13 cellular contexts compared by ENCODE assay signal in genomic region chr1:101203812-101204540, GRCh38. TPM values are rescaled to one million over a fixed set of nuclear protein-coding genes. Genes with fewer than 3 reads are reported as not detected.
A peak's percentile ranks its signal among the peaks of the same experiment; 100 is the strongest.
DNase-seq lines count a peak whose midpoint lies in the region; ATAC-seq and TF ChIP-seq lines count a peak whose summit lies in the region.
"Had no signal": no experiment of that assay in that cellular context is flagged by ENCODE, and none has a peak within 500 bp of the region (broad histone marks: within the 10 kb centered on the region; RNA-seq: fewer than 3 reads in every experiment).

No MANE protein-coding gene starts in this region.

- H3K27ac ChIP-seq in gastrocnemius medialis (peak overlapping the region in 3 of 4 donors; percentile 35 to 49 (median 35)), Peyer's patch (no peak overlapping the region)
- H3K27ac ChIP-seq: A549 had no signal

- in situ Hi-C loops in gastrocnemius medialis (cut with MboI; ENCODE audit: low sequenced_read_pairs in 4 of 4): no loop called here

- no peak overlapping the region for H3K4me3 ChIP-seq in epithelial cell of esophagus (ENCODE audit: low read length)
- no peak overlapping the region for H3K4me3 ChIP-seq in gastrocnemius medialis
- H3K4me3 ChIP-seq in Peyer's patch: no peak overlapping the region
- H3K4me3 ChIP-seq: A549, upper lobe of left lung had no signal

- intact Hi-C loops in gastrocnemius medialis (cut with DNase I; ENCODE audit: low total_unique reads): no loop called here

- H3K4me1 ChIP-seq in gastrocnemius medialis (no peaks in the 10 kb centered on the region), Peyer's patch (no peaks in the 10 kb centered on the region)
- H3K4me1 ChIP-seq: A549 had no signal

- DNase-seq in DMS79 treated with DMSO at 0.1 percent for 48 hours (lab: John Stamatoyannopoulos, UW) (peak; percentile 30), DMS79 (lab: John Stamatoyannopoulos, UW) (no peak), NCI-H524 (lab: John Stamatoyannopoulos, UW) (peak; percentile 98 to 99), epithelial cell of esophagus (ENCODE audit: low read depth) (peak; percentile 21), gastrocnemius medialis (no peak), Peyer's patch (no peak)
- DNase-seq: naive thymus-derived CD4-positive, alpha-beta T cell; NK-92 treated with Interleukin-12 subunit alpha and Interleukin-12 subunit beta, amount 100 ng/mL, for 24 hours; stimulated activated CD4-positive, alpha-beta T cell treated with anti-CD3 and anti-CD28 coated beads, Interleukin-4, amount 100 ng/mL, for 24 hours; upper lobe of left lung had no signal

- ATAC-seq in gastrocnemius medialis: peak in 1 of 2 donors; percentile 68
- ATAC-seq in GM21717 (IDR thresholded peaks at IDR 0.05; ENCODE audit: unreplicated experiment): no peak
- no peak for ATAC-seq in GM21360 (IDR thresholded peaks at IDR 0.05; ENCODE audit: unreplicated experiment)
- ATAC-seq: A549; naive thymus-derived CD4-positive, alpha-beta T cell had no signal

- TF ChIP-seq POLR2A in gastrocnemius medialis (IDR thresholded peaks at IDR 0.05): no peak
- TF ChIP-seq POLR2A in Peyer's patch (IDR thresholded peaks at IDR 0.05): no peak

- H3K36me3 ChIP-seq in gastrocnemius medialis (no peaks in the 10 kb centered on the region), Peyer's patch (no peaks in the 10 kb centered on the region)
- H3K36me3 ChIP-seq: upper lobe of left lung had no signal

- TF ChIP-seq CTCF in epithelial cell of esophagus (IDR thresholded peaks at IDR 0.05; ENCODE audit: insufficient read depth, low read depth, low read length, missing control alignments) (no peak), gastrocnemius medialis (IDR thresholded peaks at IDR 0.05 in 4 of 5, conservative IDR thresholded peaks at IDR 0.05 in 1 of 5) (no peak), Peyer's patch (IDR thresholded peaks at IDR 0.05) (no peak)

- H3K9me3 ChIP-seq in gastrocnemius medialis: no peaks in the 10 kb centered on the region
- H3K9me3 ChIP-seq in Peyer's patch: no peaks in the 10 kb centered on the region
- H3K9me3 ChIP-seq: A549, upper lobe of left lung had no signal

- H3K27me3 ChIP-seq in gastrocnemius medialis (no peaks in the 10 kb centered on the region), Peyer's patch (no peaks in the 10 kb centered on the region)
- H3K27me3 ChIP-seq: upper lobe of left lung had no signal

RNA-seq across cellular contexts. Expression of gene S1PR1, which starts 32.8 kb away (rescaled TPM):
- total RNA-seq in gastrocnemius medialis: 10 to 100 TPM; 28.8 to 54.3 (median 47.5) TPM
- total RNA-seq in Peyer's patch: 10 to 100 TPM in 3 of 4 donors, 1 to 10 TPM in 1; 3.0 to 27.2 (median 19.3) TPM

Comparison
In these comparisons a context has a peak if more than half of its experiments do, and no peak if none do; other contexts are left out.
1. DNase-seq: peak in DMS79 treated with DMSO at 0.1 percent for 48 hours (single experiment), NCI-H524 (2 of 2) and epithelial cell of esophagus (single experiment); none in DMS79 (single experiment), gastrocnemius medialis (0 of 2) and Peyer's patch (0 of 3).
2. H3K27ac ChIP-seq: peak in gastrocnemius medialis (3 of 4); none in Peyer's patch (0 of 4).